ENCODE assay signal across 8 cellular contexts in the genomic region with DNA sequence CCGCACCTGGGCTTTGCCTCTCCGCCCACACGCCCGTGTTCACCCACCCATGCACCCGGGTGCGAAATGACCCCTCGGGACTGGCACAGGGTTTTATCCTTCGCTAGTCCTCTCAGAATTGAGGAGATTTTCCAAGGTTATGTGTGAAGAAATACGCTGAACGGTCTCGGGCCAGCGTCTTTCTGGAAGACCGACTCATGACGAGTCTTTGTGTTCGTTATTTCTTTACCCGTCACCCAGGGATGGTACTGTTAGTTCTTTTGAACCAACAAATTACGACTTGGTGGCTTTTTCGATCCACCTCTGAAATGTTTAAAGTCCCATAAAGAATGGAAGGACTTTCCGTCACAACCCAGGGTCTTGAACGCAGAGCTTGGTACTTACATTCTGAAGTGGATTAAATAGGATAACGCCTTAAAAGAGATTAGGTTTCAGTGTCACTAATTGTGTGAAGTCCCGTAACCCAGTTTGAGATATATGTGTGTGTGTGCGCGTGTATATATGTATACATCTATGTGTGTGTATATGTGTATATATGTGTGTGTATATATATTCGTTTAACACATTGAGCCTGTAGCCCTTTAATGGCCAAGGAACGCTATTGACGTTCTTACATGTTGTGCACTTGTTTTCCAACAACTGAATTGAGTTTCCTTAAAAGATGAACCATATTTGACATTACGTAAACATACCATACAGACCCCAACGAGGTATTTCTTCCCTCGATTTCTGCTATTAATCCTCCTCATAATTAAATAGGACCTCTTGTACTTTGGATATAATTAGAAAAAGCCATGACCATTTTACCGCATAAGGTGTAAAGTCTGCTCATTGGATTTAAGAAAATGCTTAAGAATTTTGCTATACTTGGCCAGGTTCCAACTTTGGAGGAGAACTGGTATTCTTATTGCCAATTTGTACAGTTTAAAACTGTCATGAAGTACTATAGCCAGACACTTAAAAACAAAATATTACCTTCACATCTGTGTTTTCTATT. TPM values are rescaled to one million over a fixed set of nuclear protein-coding genes. Genes with fewer than 3 reads are reported as not detected.
DNase-seq lines count a peak whose midpoint lies in the region; ATAC-seq and TF ChIP-seq lines count a peak whose summit lies in the region.

No MANE protein-coding gene starts in this region.

- H3K27me3 Mint-ChIP-seq in Calu3 (ENCODE audit: unreplicated experiment) (no peaks in the 10 kb centered on the region), activated B cell treated with CpG ODN at 0.5 μM for 24 hours (no peaks in the 10 kb centered on the region)

- ATAC-seq in activated B cell treated with CpG ODN at 0.5 μM for 24 hours (ENCODE audit: low read depth) (no peak), left lobe of liver (no peak), HG02642 (IDR thresholded peaks at IDR 0.05; ENCODE audit: poor library complexity, unreplicated experiment) (no peak), HG03139 (IDR thresholded peaks at IDR 0.05; ENCODE audit: unreplicated experiment) (no peak)

- TF ChIP-seq CTCF in Calu3 (IDR thresholded peaks at IDR 0.05; ENCODE audit: unreplicated experiment), result no peak
- TF ChIP-seq CTCF in activated B cell treated with CpG ODN at 0.5 μM for 24 hours (IDR thresholded peaks at IDR 0.05), result no peak

- H3K27ac Mint-ChIP-seq in Calu3 (ENCODE audit: unreplicated experiment) (peak overlapping the region; percentile 99), activated B cell treated with CpG ODN at 0.5 μM for 24 hours (peak overlapping the region; percentile 99)

- H3K36me3 ChIP-seq in HUES48 (ENCODE audit: control insufficient read depth, insufficient read depth, low read length) (no peaks in the 10 kb centered on the region), rectal smooth muscle tissue (ENCODE audit: control insufficient read depth, insufficient read depth, low read length) (peaks cover 2% of the 10 kb centered on the region)

- peak overlapping the region; percentile 98 for H3K27ac ChIP-seq in HUES48 (ENCODE audit: low read depth, low read length)
- H3K27ac ChIP-seq in rectal smooth muscle tissue (ENCODE audit: low read depth, low read length), result peak overlapping the region; percentile 79

- POLR2A ChIA-PET in activated B cell treated with CpG ODN at 0.5 μM for 24 hours (lab: Charles Lee), result interaction anchor here (0.6 to 2.2 kb wide), 6 partner anchors 14 to 232 kb away, joined by 3 to 16 read pairs (median 4); partner anchors contain the start of gene ITGAV

- H3K4me1 ChIP-seq in HUES48 (ENCODE audit: control insufficient read depth, insufficient read depth, low read length) (peaks cover 19% of the 10 kb centered on the region), rectal smooth muscle tissue (ENCODE audit: control insufficient read depth, insufficient read depth, low read length) (peaks cover 16% of the 10 kb centered on the region)

- intact Hi-C loops in Calu3 (cut with micrococcal nuclease; ENCODE audit: unreplicated experiment) (no loop called here), activated B cell treated with CpG ODN at 0.5 μM for 24 hours (cut with micrococcal nuclease) (loop anchor here (1.0 to 2.0 kb wide), 2 partner anchors 102 to 1888 kb away; partner anchors contain the start of gene ZNF804A)

- no peaks in the 10 kb centered on the region for H3K9me3 ChIP-seq in HUES48 (ENCODE audit: control insufficient read depth, insufficient read depth, low read length)

- H3K9ac ChIP-seq in HUES48 (ENCODE audit: low read depth, low read length) (peak overlapping the region; percentile 92), rectal smooth muscle tissue (ENCODE audit: low read length) (peak overlapping the region; percentile 72)

- no peaks in the 10 kb centered on the region for H3K27me3 ChIP-seq in HUES48 (ENCODE audit: control insufficient read depth, insufficient read depth, low read length)
- no peaks in the 10 kb centered on the region for H3K27me3 ChIP-seq in rectal smooth muscle tissue (ENCODE audit: control insufficient read depth, insufficient read depth, low read length)

- H3K9me3 Mint-ChIP-seq in Calu3 (ENCODE audit: low read depth, unreplicated experiment) (no peaks in the 10 kb centered on the region), activated B cell treated with CpG ODN at 0.5 μM for 24 hours (no peaks in the 10 kb centered on the region)

- H3K36me3 Mint-ChIP-seq in Calu3 (ENCODE audit: insufficient read depth, unreplicated experiment) (peaks cover 37% of the 10 kb centered on the region), activated B cell treated with CpG ODN at 0.5 μM for 24 hours (ENCODE audit: low read depth) (peaks cover 46% of the 10 kb centered on the region)

- H3K4me3 ChIP-seq in HUES48 (ENCODE audit: low read depth, low read length), result peak overlapping the region; percentile 91
- H3K4me3 ChIP-seq in rectal smooth muscle tissue (ENCODE audit: low read length), result peak overlapping the region; percentile 98

- CTCF ChIA-PET in Calu3 (lab: Charles Lee) (interaction anchor here (1.5 to 1.7 kb wide), 2 partner anchors 15 to 88 kb away, joined by 4 read pairs; no protein-coding TSS in a partner anchor), activated B cell treated with CpG ODN at 0.5 μM for 24 hours (lab: Charles Lee) (no interaction called here)

- H3K4me3 Mint-ChIP-seq in Calu3 (ENCODE audit: low read depth, unreplicated experiment) (peak overlapping the region; percentile 99), activated B cell treated with CpG ODN at 0.5 μM for 24 hours (peak overlapping the region; percentile 98)

- DNase-seq in Calu3 (no peak), activated B cell treated with CpG ODN at 0.5 μM for 24 hours (no peak), glomerular endothelial cell (ENCODE audit: extremely low read depth, low read depth, low spot score) (peak; percentile 27), left lobe of liver (ENCODE audit: low spot score) (no peak)

- TSS peak; percentile 24 for BruUV-seq in Calu3 (replicated peaks; lab: Mats Ljungman, UMichigan)

- H3K4me1 Mint-ChIP-seq in Calu3 (ENCODE audit: low read depth, unreplicated experiment), result peaks cover 49% of the 10 kb centered on the region
- H3K4me1 Mint-ChIP-seq in activated B cell treated with CpG ODN at 0.5 μM for 24 hours, result peaks cover 75% of the 10 kb centered on the region

RNA-seq across cellular contexts. Expression of gene ZC3H15, which starts 0.9 kb away (rescaled TPM):
- total RNA-seq in Calu3 (2022), result 81.8 and 86.5 TPM in 2 replicates
- total RNA-seq in activated B cell treated with CpG ODN at 0.5 μM for 24 hours, result 66.4 and 73.4 TPM in 2 replicates
- 44.4 and 48.3 TPM in 2 replicates for total RNA-seq in glomerular endothelial cell
- 20.0 TPM for total RNA-seq in left lobe of liver
